ENCODE assay signal across 19 cellular contexts in genomic region chr2:127096718-127097470, GRCh38. TPM values are rescaled to one million over a fixed set of nuclear protein-coding genes. Genes with fewer than 3 reads are reported as not detected.
DNase-seq lines count a peak whose midpoint lies in the region; ATAC-seq and TF ChIP-seq lines count a peak whose summit lies in the region.
"Had no signal": no experiment of that assay in that cellular context is flagged by ENCODE, and none has a peak within 500 bp of the region (broad histone marks: within the 10 kb centered on the region; RNA-seq: fewer than 3 reads in every experiment).

No MANE protein-coding gene starts in this region.

- no peaks in the 10 kb centered on the region for H3K9me3 Mint-ChIP-seq in activated CD4-positive, alpha-beta T cell treated with anti-CD3 and anti-CD28 coated beads for 36 hours (ENCODE audit: low read depth)
- H3K9me3 Mint-ChIP-seq: CD8-positive, alpha-beta memory T cell; central memory CD8-positive, alpha-beta T cell had no signal

- peak overlapping the region; percentile 53 for H3K18ac ChIP-seq in neuronal stem cell (ENCODE audit: low read length)

- H2BK12ac ChIP-seq in neuronal stem cell (ENCODE audit: low read length) = peak overlapping the region; percentile 69

- TF ChIP-seq POLR2A in transverse colon (IDR thresholded peaks at IDR 0.05) = no peak

- peak overlapping the region; percentile 69 for H3K23ac ChIP-seq in neuronal stem cell (ENCODE audit: low read depth, low read length, poor library complexity)

- no peaks in the 10 kb centered on the region for H3K36me3 ChIP-seq in hepatocyte (replicated peaks; ENCODE audit: insufficient read depth, low read depth)
- no peaks in the 10 kb centered on the region for H3K36me3 ChIP-seq in neuronal stem cell (replicated peaks in 1 of 2; ENCODE audit: control insufficient read depth in 2 of 2, insufficient read depth in 2 of 2, low read length in 2 of 2)
- no peaks in the 10 kb centered on the region for H3K36me3 ChIP-seq in transverse colon
- H3K36me3 ChIP-seq: prostate gland, thoracic aorta had no signal

- TF ChIP-seq CTCF in hepatocyte (IDR thresholded peaks at IDR 0.05; ENCODE audit: poor library complexity) = no peak
- TF ChIP-seq CTCF in transverse colon (IDR thresholded peaks at IDR 0.05) = no peak

- H3K9me2 ChIP-seq in hepatocyte (replicated peaks; ENCODE audit: insufficient read depth) = no peaks in the 10 kb centered on the region

- H3K36me3 Mint-ChIP-seq in activated CD4-positive, alpha-beta T cell treated with anti-CD3 and anti-CD28 coated beads for 36 hours (ENCODE audit: low read depth) = no peaks in the 10 kb centered on the region
- H3K36me3 Mint-ChIP-seq: CD8-positive, alpha-beta memory T cell had no signal

- in situ Hi-C loops in transverse colon (cut with MboI; ENCODE audit: low pct_ligation_motif_present in 1 of 4, low pct_unique_long_range_greater_than_20kb in 1 of 4, low sequenced_read_pairs in 3 of 4) = no loop called here

- 92% methylated on average over 15 of the region's 15 CpGs for whole genome bisulfite sequencing in hepatocyte (ENCODE audit: low lambda C conversion rate, missing lambda C conversion rate)
- no CpG with 5 or more reads among the region's 15 CpGs for WGBS in neuronal stem cell (ENCODE audit: extremely low coverage in 2 of 2, insufficient read length in 2 of 2, insufficient replicate concordance in 1 of 2), 2 donors
- 40 to 64% methylated on average over 2 to 11 of the region's 15 CpGs for WGBS in transverse colon (ENCODE audit: low coverage in 1 of 2), 2 donors

- H3K4me1 ChIP-seq in hepatocyte (ENCODE audit: insufficient read depth) = peaks cover 89% of the 10 kb centered on the region
- H3K4me1 ChIP-seq in neuronal stem cell (ENCODE audit: control insufficient read depth in 2 of 2, insufficient read depth in 1 of 2, low read depth in 1 of 2, low read length in 2 of 2) = peaks cover 7 to 35% of the 10 kb centered on the region in 2 donors
- peaks cover 39 to 71% (median 60%) of the 10 kb centered on the region in 4 donors for H3K4me1 ChIP-seq in transverse colon

- intact Hi-C loops in activated CD4-positive, alpha-beta T cell treated with anti-CD3 and anti-CD28 coated beads for 36 hours (cut with DNase I, micrococcal nuclease) = no loop called here
- intact Hi-C loops in transverse colon (cut with DNase I; ENCODE audit: low total_unique reads) = no loop called here

- no peak overlapping the region for H3K4ac ChIP-seq in neuronal stem cell (ENCODE audit: low read length)

- CTCF ChIA-PET in activated CD4-positive, alpha-beta T cell treated with anti-CD3 and anti-CD28 coated beads for 36 hours (lab: Charles Lee) = interaction anchor here (0.9 to 1.2 kb wide), 3 partner anchors 11 to 29 kb away, joined by 3 to 4 read pairs (median 3); no protein-coding TSS in a partner anchor

- POLR2A ChIA-PET in activated CD4-positive, alpha-beta T cell treated with anti-CD3 and anti-CD28 coated beads for 36 hours (lab: Charles Lee) = no interaction called here

- DNase-seq in activated CD4-positive, alpha-beta T cell treated with anti-CD3 and anti-CD28 coated beads for 36 hours = peak; percentile 0
- no peak for DNase-seq in activated CD4-positive, alpha-beta T cell treated with anti-CD3 and anti-CD28 coated beads, Interleukin-2, amount 50 U/mL, for 4 hours
- DNase-seq in hepatocyte (ENCODE audit: low spot score) (no peak), neuronal stem cell (ENCODE audit: low spot score) (no peak), transverse colon (no peak)
- no peak for DNase-seq in stimulated activated naive CD4-positive, alpha-beta T cell (lab: John Stamatoyannopoulos, UW)
- DNase-seq: activated T-cell treated with anti-CD3 and anti-CD28 coated beads, Interleukin-2, amount 50 U/mL, for 48 hours; NCI-H2081; NCI-H526; PC-9; stimulated activated CD4-positive, alpha-beta T cell treated with anti-CD3 and anti-CD28 coated beads, Interleukin-2, amount 100 ng/mL, for 24 hours had no signal

- H3K4me1 Mint-ChIP-seq in activated CD4-positive, alpha-beta T cell treated with anti-CD3 and anti-CD28 coated beads for 36 hours = peaks cover 4% of the 10 kb centered on the region
- H3K4me1 Mint-ChIP-seq: CD8-positive, alpha-beta memory T cell had no signal

- no peak overlapping the region for H2BK15ac ChIP-seq in neuronal stem cell (ENCODE audit: low read length)

- ATAC-seq in activated CD4-positive, alpha-beta T cell treated with anti-CD3 and anti-CD28 coated beads for 36 hours = no peak
- ATAC-seq in HG02798 (IDR thresholded peaks at IDR 0.05; ENCODE audit: poor library complexity, unreplicated experiment) (no peak), GM21447 (IDR thresholded peaks at IDR 0.05; ENCODE audit: unreplicated experiment) (no peak)
- ATAC-seq: SK-N-SH treated with all-trans-retinoic acid at 6 μM for 48 hours had no signal

- no peak overlapping the region for H4K8ac ChIP-seq in neuronal stem cell (ENCODE audit: low read depth, low read length)

- H3K4me3 Mint-ChIP-seq in activated CD4-positive, alpha-beta T cell treated with anti-CD3 and anti-CD28 coated beads for 36 hours = no peak overlapping the region
- H3K4me3 Mint-ChIP-seq: central memory CD8-positive, alpha-beta T cell had no signal

- H3K27me3 Mint-ChIP-seq in activated CD4-positive, alpha-beta T cell treated with anti-CD3 and anti-CD28 coated beads for 36 hours = no peaks in the 10 kb centered on the region
- H3K27me3 Mint-ChIP-seq: central memory CD8-positive, alpha-beta T cell had no signal

- H3K27me3 ChIP-seq in hepatocyte (no peaks in the 10 kb centered on the region), neuronal stem cell (ENCODE audit: control insufficient read depth in 3 of 3, insufficient read depth in 3 of 3, low read depth in 1 of 3, low read length in 3 of 3) (no peaks in the 10 kb centered on the region), transverse colon (no peaks in the 10 kb centered on the region)

- H4K91ac ChIP-seq in neuronal stem cell (ENCODE audit: low read depth, low read length, poor library complexity) = no peak overlapping the region

- H3K9me3 ChIP-seq in hepatocyte (ENCODE audit: low read depth) (no peaks in the 10 kb centered on the region), neuronal stem cell (replicated peaks in 1 of 2; ENCODE audit: control insufficient read depth in 2 of 2, insufficient read depth in 1 of 2, low read depth in 1 of 2, low read length in 2 of 2) (no peaks in the 10 kb centered on the region), transverse colon (no peaks in the 10 kb centered on the region)
- H3K9me3 ChIP-seq: prostate gland, thoracic aorta had no signal

- peak overlapping the region; percentile 80 for H3K9ac ChIP-seq in neuronal stem cell (ENCODE audit: low read depth, low read length, poor library complexity)

- H4K20me1 ChIP-seq in hepatocyte (ENCODE audit: insufficient read depth, poor library complexity, severe bottlenecking) = peaks cover 41% of the 10 kb centered on the region

- no peak overlapping the region for H3K4me2 ChIP-seq in hepatocyte
- H3K4me2 ChIP-seq in neuronal stem cell (ENCODE audit: insufficient read depth, low read length, poor library complexity, severe bottlenecking) = no peak overlapping the region

- no peak overlapping the region for H3K27ac Mint-ChIP-seq in activated CD4-positive, alpha-beta T cell treated with anti-CD3 and anti-CD28 coated beads for 36 hours

- no peak for TF ChIP-seq EP300 in transverse colon (IDR thresholded peaks at IDR 0.05; ENCODE audit: low read depth)

- H3K79me2 ChIP-seq in hepatocyte = peaks cover 99% of the 10 kb centered on the region

- H3K4me3 ChIP-seq in hepatocyte (no peak overlapping the region), neuronal stem cell (ENCODE audit: low read length in 2 of 2) (no peak overlapping the region), transverse colon (no peak overlapping the region)
- H3K4me3 ChIP-seq: GM12878, PC-9, prostate gland, thoracic aorta had no signal

- H2BK120ac ChIP-seq in neuronal stem cell (ENCODE audit: low read depth, low read length) = peak overlapping the region; percentile 24

- peaks cover 11% of the 10 kb centered on the region for H3K79me1 ChIP-seq in neuronal stem cell (ENCODE audit: low read depth, low read length)

- peak overlapping the region; percentile 61 for H2BK5ac ChIP-seq in neuronal stem cell (ENCODE audit: low read length)

- H2AFZ ChIP-seq in hepatocyte = no peak overlapping the region
- no peak overlapping the region for H2AFZ ChIP-seq in neuronal stem cell (ENCODE audit: low read length)
- H2AFZ ChIP-seq: PC-9 had no signal

- peak overlapping the region; percentile 30 for H2AK5ac ChIP-seq in neuronal stem cell (ENCODE audit: low read depth, low read length)

- H3K27ac ChIP-seq in hepatocyte (peak overlapping the region; percentile 73), neuronal stem cell (replicated peaks; ENCODE audit: low read length) (no peak overlapping the region), transverse colon (peak overlapping the region; percentile 9 to 37 (median 14))
- H3K27ac ChIP-seq: PC-9, thoracic aorta had no signal

- H3K14ac ChIP-seq in neuronal stem cell (ENCODE audit: low read length) = no peak overlapping the region

RNA-seq across cellular contexts. Expression of gene BIN1, which starts 10.1 kb away (rescaled TPM):
- 10 to 100 TPM; 65.2 to 71.0 TPM for total RNA-seq in activated CD4-positive, alpha-beta T cell treated with anti-CD3 and anti-CD28 coated beads for 36 hours
- 107 and 109 TPM in 2 replicates for total RNA-seq in hepatocyte
- polyA plus RNA-seq in hepatocyte = 113 and 122 TPM in 2 replicates
- 58.5 TPM for polyA plus RNA-seq in neuronal stem cell (2013, experiment 1 of 2)
- polyA plus RNA-seq in neuronal stem cell (2013, experiment 2 of 2) = 59.1 TPM
- 10 to 100 TPM; 33.3 to 39.7 (median 38.4) TPM for total RNA-seq in transverse colon
